ENCODE assay signal across 16 cellular contexts in genomic region chr4:14018191-14018853, GRCh38.
DNase-seq lines count a peak whose midpoint lies in the region; TF ChIP-seq lines count a peak whose summit lies in the region.
"Had no signal": no experiment of that assay in that cellular context is flagged by ENCODE, and none has a peak within 500 bp of the region (broad histone marks: within the 10 kb centered on the region; RNA-seq: fewer than 3 reads in every experiment).

No MANE protein-coding gene starts in this region.

- H2AFZ ChIP-seq in MM.1S (ENCODE audit: low read length) = no peak overlapping the region
- H2AFZ ChIP-seq: GM23248 had no signal

- DNase-seq in HuH-7 (ENCODE audit: low spot score) = peak; percentile 6
- DNase-seq in MM.1S = peak; percentile 23
- peak; percentile 41 for DNase-seq in iris pigment epithelial cell (ENCODE audit: low read depth)
- DNase-seq in mucosa of gallbladder (ENCODE audit: low spot score) = peak; percentile 18
- no peak for DNase-seq in NCI-H2107 (lab: John Stamatoyannopoulos, UW)
- DNase-seq in HCEC 1CT = no peak
- no peak for DNase-seq in LoVo (ENCODE audit: low spot score)
- no peak for DNase-seq in BE2C
- DNase-seq: ACHN; C1 segment of cervical spinal cord; Calu3; CD4-positive, alpha-beta T cell; DMS 273 treated with DMSO at 0.1 percent for 48 hours; DMS79 treated with DMSO at 0.1 percent for 48 hours; EL; GM23248 had no signal

- no peaks in the 10 kb centered on the region for H3F3A ChIP-seq in MM.1S (ENCODE audit: insufficient read depth, low read length)

- no peak overlapping the region for H3K4me2 ChIP-seq in MM.1S (ENCODE audit: low read depth, low read length)

- no peaks in the 10 kb centered on the region for H3K27me3 ChIP-seq in MM.1S (replicated peaks; ENCODE audit: insufficient read depth, low read length)
- H3K27me3 ChIP-seq in BE2C = no peaks in the 10 kb centered on the region

- H3K9me2 ChIP-seq in MM.1S (replicated peaks; ENCODE audit: insufficient read depth, low read length) = no peaks in the 10 kb centered on the region

- no peak overlapping the region for H3K9ac ChIP-seq in MM.1S (ENCODE audit: low read length)
- H3K9ac ChIP-seq: GM23248 had no signal

- H3K4me3 ChIP-seq in MM.1S (ENCODE audit: low read length) = no peak overlapping the region
- H3K4me3 ChIP-seq in BE2C (ENCODE audit: low read depth, low read length) = no peak overlapping the region
- H3K4me3 ChIP-seq: GM23248 had no signal

- TF ChIP-seq CTCF in MM.1S (IDR thresholded peaks at IDR 0.05; ENCODE audit: low read length) (no peak), BE2C (IDR thresholded peaks at IDR 0.05; ENCODE audit: low read depth, low read length) (no peak)

- no peaks in the 10 kb centered on the region for H3K79me2 ChIP-seq in MM.1S (ENCODE audit: low read length)

- no peaks in the 10 kb centered on the region for H4K20me1 ChIP-seq in MM.1S (ENCODE audit: insufficient read depth, low read length)

- H3K4me1 ChIP-seq in MM.1S (ENCODE audit: low read length) (no peaks in the 10 kb centered on the region), BE2C (no peaks in the 10 kb centered on the region)

- no peaks in the 10 kb centered on the region for H3K9me3 ChIP-seq in MM.1S (replicated peaks; ENCODE audit: insufficient read depth, low read length)
- H3K9me3 ChIP-seq in BE2C = no peaks in the 10 kb centered on the region; the same call in 1 of the 2 replicates

- H3K27ac ChIP-seq in MM.1S (ENCODE audit: low read length) = no peak overlapping the region
- H3K27ac ChIP-seq: GM23248 had no signal

- H3K36me3 ChIP-seq in MM.1S (replicated peaks; ENCODE audit: insufficient read depth, low read length) (no peaks in the 10 kb centered on the region), BE2C (no peaks in the 10 kb centered on the region)

Comparison
In these comparisons a context has a peak if more than half of its experiments do, and no peak if none do; other contexts are left out.
1. DNase-seq: peak in HuH-7 (single experiment), MM.1S (single experiment), iris pigment epithelial cell (single experiment) and mucosa of gallbladder (single experiment); none in NCI-H2107 (single experiment), HCEC 1CT (single experiment), LoVo (single experiment) and BE2C (single experiment).